ENCODE assay signal across 8 cellular contexts in genomic region chr2:60554649-60555065, GRCh38. TPM values are rescaled to one million over a fixed set of nuclear protein-coding genes. Genes with fewer than 3 reads are reported as not detected.
DNase-seq lines count a peak whose midpoint lies in the region; ATAC-seq and TF ChIP-seq lines count a peak whose summit lies in the region.

No MANE protein-coding gene starts in this region.

- no peak overlapping the region for H3K27ac ChIP-seq in iPS-18a (ENCODE audit: low read length)
- peak overlapping the region; percentile 64 for H3K27ac ChIP-seq in smooth muscle cell (ENCODE audit: low read depth)

- H3K4me3 ChIP-seq in GM06990 (replicated peaks; ENCODE audit: low read depth, low read length): peak overlapping the region; percentile 81
- peak overlapping the region; percentile 90 for H3K4me3 ChIP-seq in iPS-18a (ENCODE audit: low read length)
- peak overlapping the region; percentile 74 for H3K4me3 ChIP-seq in smooth muscle cell

- no peaks in the 10 kb centered on the region for H3K9me3 Mint-ChIP-seq in activated T-helper 17 cell treated with anti-CD3 and anti-CD28 coated beads, Interleukin-2, amount 50 U/mL, for 72 hours

- H3K27ac Mint-ChIP-seq in activated T-helper 17 cell treated with anti-CD3 and anti-CD28 coated beads, Interleukin-2, amount 50 U/mL, for 72 hours: no peak overlapping the region

- no peak for DNase-seq in GM06990 (ENCODE audit: extremely low read depth, insufficient read length)
- no peak for DNase-seq in smooth muscle cell (lab: John Stamatoyannopoulos, UW; ENCODE audit: unreplicated experiment)
- DNase-seq in NCI-H226: no peak
- DNase-seq in mesenteric fat pad (ENCODE audit: low spot score): no peak

- H3K27me3 ChIP-seq in GM06990 (replicated peaks; ENCODE audit: control insufficient read depth, insufficient read depth, low read length) (no peaks in the 10 kb centered on the region; the same call in 1 of the 2 replicates), iPS-18a (ENCODE audit: control insufficient read depth, insufficient read depth, low read length) (peaks cover 33% of the 10 kb centered on the region), smooth muscle cell (ENCODE audit: low read depth) (no peaks in the 10 kb centered on the region)

- H3K9ac ChIP-seq in iPS-18a (ENCODE audit: low read length): peak overlapping the region; percentile 51
- peak overlapping the region; percentile 54 for H3K9ac ChIP-seq in smooth muscle cell (ENCODE audit: low read depth)

- under 1% methylated on average over 28 of the region's 28 CpGs for WGBS in smooth muscle cell (ENCODE audit: low lambda C conversion rate)

- H3K4me1 ChIP-seq in iPS-18a (ENCODE audit: control insufficient read depth, low read depth, low read length): peaks cover 7% of the 10 kb centered on the region
- H3K4me1 ChIP-seq in smooth muscle cell (ENCODE audit: low read depth): peaks cover 31% of the 10 kb centered on the region

- H3K36me3 Mint-ChIP-seq in activated T-helper 17 cell treated with anti-CD3 and anti-CD28 coated beads, Interleukin-2, amount 50 U/mL, for 72 hours (ENCODE audit: low read depth): peaks cover 6% of the 10 kb centered on the region

- H3K4me2 ChIP-seq in smooth muscle cell: peak overlapping the region; percentile 97

- H3K9me3 ChIP-seq in iPS-18a (ENCODE audit: control insufficient read depth, low read depth, low read length): no peaks in the 10 kb centered on the region
- H3K9me3 ChIP-seq in smooth muscle cell (replicated peaks; ENCODE audit: low read depth): no peaks in the 10 kb centered on the region

- H3K36me3 ChIP-seq in GM06990 (ENCODE audit: control insufficient read depth, insufficient read depth, low read length): no peaks in the 10 kb centered on the region
- no peaks in the 10 kb centered on the region for H3K36me3 ChIP-seq in iPS-18a (ENCODE audit: control insufficient read depth, low read depth, low read length)
- no peaks in the 10 kb centered on the region for H3K36me3 ChIP-seq in smooth muscle cell (ENCODE audit: low read depth)

- peaks cover 47% of the 10 kb centered on the region for H3K27me3 Mint-ChIP-seq in activated T-helper 17 cell treated with anti-CD3 and anti-CD28 coated beads, Interleukin-2, amount 50 U/mL, for 72 hours

- H2AFZ ChIP-seq in smooth muscle cell (ENCODE audit: low read depth): peak overlapping the region; percentile 90

- peaks cover 11% of the 10 kb centered on the region for H3K4me1 Mint-ChIP-seq in activated T-helper 17 cell treated with anti-CD3 and anti-CD28 coated beads, Interleukin-2, amount 50 U/mL, for 72 hours

- ATAC-seq in HG02981 (IDR thresholded peaks at IDR 0.05; ENCODE audit: unreplicated experiment) (peak; percentile 0), GM18519 (IDR thresholded peaks at IDR 0.05; ENCODE audit: low FRiP score, unreplicated experiment) (no peak)
- ATAC-seq in activated T-helper 17 cell treated with anti-CD3 and anti-CD28 coated beads, Interleukin-2, amount 50 U/mL, for 72 hours (replicated peaks): no peak

- peaks cover 33% of the 10 kb centered on the region for H3K79me2 ChIP-seq in smooth muscle cell (ENCODE audit: low read depth)

- peaks cover 11% of the 10 kb centered on the region for H3F3A ChIP-seq in smooth muscle cell (ENCODE audit: low read depth)

- H3K4me3 Mint-ChIP-seq in activated T-helper 17 cell treated with anti-CD3 and anti-CD28 coated beads, Interleukin-2, amount 50 U/mL, for 72 hours: peak overlapping the region; percentile 74

- TF ChIP-seq CTCF in GM06990 (IDR thresholded peaks at IDR 0.05; ENCODE audit: insufficient read depth, low read length, poor library complexity, severe bottlenecking) (no peak), smooth muscle cell (IDR thresholded peaks at IDR 0.05; ENCODE audit: borderline replicate concordance, insufficient read depth, poor library complexity, severe bottlenecking) (no peak)

- peaks cover 24% of the 10 kb centered on the region for H4K20me1 ChIP-seq in smooth muscle cell (ENCODE audit: low read depth)

RNA-seq across cellular contexts. Expression of gene BCL11A, which starts 1.2 kb away (rescaled TPM):
- total RNA-seq in activated T-helper 17 cell treated with anti-CD3 and anti-CD28 coated beads, Interleukin-2, amount 50 U/mL, for 72 hours: under 1 TPM in 1 of 2 donors, not detected in 1; 0.90 TPM
- total RNA-seq in smooth muscle cell (5.2 and 15.8 TPM in 2 replicates), mesenteric fat pad (0.64 TPM)
- polyA plus RNA-seq in smooth muscle cell: 19.8 and 20.0 TPM in 2 replicates
